ENCODE assay signal across 1 cellular context in the genomic region with DNA sequence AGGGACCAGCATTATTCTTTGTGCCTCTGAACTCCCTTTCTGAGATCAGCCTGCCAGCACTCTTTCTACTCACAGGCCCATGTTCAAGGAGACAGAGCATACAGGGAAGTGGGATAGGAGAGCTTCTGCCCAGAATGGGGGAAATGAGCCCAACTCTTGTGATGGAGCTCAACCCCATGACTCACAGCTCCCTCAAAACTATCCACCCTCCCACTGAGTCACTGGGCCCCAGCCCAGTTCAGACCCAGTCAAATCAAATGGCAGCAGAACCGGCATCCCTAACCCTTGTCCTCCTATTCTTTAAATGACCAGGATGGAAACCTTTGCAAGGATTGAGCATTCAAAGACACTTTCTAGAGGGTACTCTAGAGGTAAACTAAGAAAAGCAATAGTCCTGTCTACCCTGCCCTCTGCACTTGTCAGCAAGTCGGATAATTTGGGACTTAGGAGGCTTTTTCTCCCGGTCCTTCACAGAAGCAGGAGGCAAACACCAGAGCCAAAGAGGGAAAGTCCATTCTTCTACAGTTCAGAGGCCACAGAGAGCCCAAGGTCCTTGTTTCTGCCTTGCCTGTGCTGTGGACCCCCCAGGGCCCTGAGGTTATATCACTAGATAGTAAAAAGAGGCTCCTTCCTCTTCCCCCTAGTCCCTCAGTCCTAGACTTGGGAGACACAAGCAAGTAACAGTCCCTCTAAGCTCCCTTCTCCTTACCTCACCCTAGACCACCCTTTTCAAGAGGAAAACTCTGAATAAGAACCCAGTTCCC.
TF ChIP-seq lines count a peak whose summit lies in the region.

No MANE protein-coding gene starts in this region.

TF ChIP-seq in H1, 55 proteins besides CTCF, POLR2A, EP300 and RAD21:
- no peak for TF ChIP-seq GTF2F1 (IDR thresholded peaks at IDR 0.05; ENCODE audit: borderline replicate concordance, low read depth, low read length)
- TF ChIP-seq CTBP2 (IDR thresholded peaks at IDR 0.05; ENCODE audit: borderline replicate concordance, insufficient read depth, insufficient read length, low read length): no peak
- no peak for TF ChIP-seq NRF1 (IDR thresholded peaks at IDR 0.05; ENCODE audit: low read depth, low read length)
